In genomic region chrX:46722742-46723568, GRCh38 we compare ENCODE assay signal across 17 cellular contexts. TPM values are rescaled to one million over a fixed set of nuclear protein-coding genes. Genes with fewer than 3 reads are reported as not detected.
DNase-seq lines count a peak whose midpoint lies in the region; ATAC-seq and TF ChIP-seq lines count a peak whose summit lies in the region.
"Had no signal": no experiment of that assay in that cellular context is flagged by ENCODE, and none has a peak within 500 bp of the region (broad histone marks: within the 10 kb centered on the region; RNA-seq: fewer than 3 reads in every experiment).

No MANE protein-coding gene starts in this region.

- H3K4me3 Mint-ChIP-seq in activated T-helper 17 cell treated with anti-CD3 and anti-CD28 coated beads, Interleukin-2, amount 50 U/mL, for 72 hours, result no peak overlapping the region
- H3K4me3 Mint-ChIP-seq: activated naive CD4-positive, alpha-beta T cell treated with anti-CD3 and anti-CD28 coated beads, Interleukin-2, amount 10 ng/mL, durations not matched to agents 7 days and 5 days; brain; nephron progenitor cell had no signal

- TF ChIP-seq CTCF in AG10803 (conservative IDR thresholded peaks at IDR 0.05; ENCODE audit: low read length) (no peak), foreskin keratinocyte (conservative IDR thresholded peaks at IDR 0.05) (no peak), heart left ventricle (IDR thresholded peaks at IDR 0.05) (no peak)

- H3K4me3 ChIP-seq in AG10803 (ENCODE audit: low read length) (no peak overlapping the region), GM23248 (no peak overlapping the region), heart left ventricle (no peak overlapping the region)
- H3K4me3 ChIP-seq: K562, tibial artery had no signal

- H3K36me3 Mint-ChIP-seq in activated T-helper 17 cell treated with anti-CD3 and anti-CD28 coated beads, Interleukin-2, amount 50 U/mL, for 72 hours (ENCODE audit: low read depth), result no peaks in the 10 kb centered on the region
- H3K36me3 Mint-ChIP-seq: activated naive CD4-positive, alpha-beta T cell treated with anti-CD3 and anti-CD28 coated beads, Interleukin-2, amount 10 ng/mL, durations not matched to agents 7 days and 5 days; brain had no signal

- H3K9me2 ChIP-seq in GM23248 (ENCODE audit: insufficient read depth), result no peaks in the 10 kb centered on the region

- H3K79me2 ChIP-seq in GM23248 (ENCODE audit: insufficient read depth), result peaks cover 86% of the 10 kb centered on the region

- intact Hi-C loops in heart left ventricle (cut with DNase I), result no loop called here

- H3K9me3 Mint-ChIP-seq in activated T-helper 17 cell treated with anti-CD3 and anti-CD28 coated beads, Interleukin-2, amount 50 U/mL, for 72 hours, result no peaks in the 10 kb centered on the region
- H3K9me3 Mint-ChIP-seq: activated naive CD4-positive, alpha-beta T cell treated with anti-CD3 and anti-CD28 coated beads, Interleukin-2, amount 10 ng/mL, durations not matched to agents 7 days and 5 days had no signal

- H3K4me2 ChIP-seq in GM23248 (ENCODE audit: unreplicated experiment), result no peak overlapping the region

- H3K27ac Mint-ChIP-seq in activated T-helper 17 cell treated with anti-CD3 and anti-CD28 coated beads, Interleukin-2, amount 50 U/mL, for 72 hours, result no peak overlapping the region
- H3K27ac Mint-ChIP-seq: activated naive CD4-positive, alpha-beta T cell treated with anti-CD3 and anti-CD28 coated beads, Interleukin-2, amount 10 ng/mL, durations not matched to agents 7 days and 5 days; brain; nephron progenitor cell had no signal

- 77 to 83% methylated on average over 7 of the region's 7 CpGs for WGBS in GM23248 (ENCODE audit: low coverage in 1 of 2, low lambda C conversion rate in 2 of 2, missing lambda C conversion rate in 2 of 2), 2 experiments
- 79 to 89% (median 83%) methylated on average over 7 of the region's 7 CpGs for WGBS in heart left ventricle, 4 donors

- 0 out of 2 replicates have a peak, but pooled peaks cover 8% of the 10 kb centered on the region for H3F3A ChIP-seq in GM23248 (ENCODE audit: insufficient read depth)

- TF ChIP-seq POLR2A in heart left ventricle (IDR thresholded peaks at IDR 0.05), result no peak

- H3K27me3 ChIP-seq in GM23248 (replicated peaks; ENCODE audit: insufficient read depth), result no peaks in the 10 kb centered on the region
- no peaks in the 10 kb centered on the region for H3K27me3 ChIP-seq in foreskin keratinocyte
- H3K27me3 ChIP-seq in heart left ventricle, result peaks cover 0 to 13% (median 0%) of the 10 kb centered on the region in 9 donors
- H3K27me3 ChIP-seq: tibial artery had no signal

- no peaks in the 10 kb centered on the region for H3K27me3 Mint-ChIP-seq in activated T-helper 17 cell treated with anti-CD3 and anti-CD28 coated beads, Interleukin-2, amount 50 U/mL, for 72 hours
- H3K27me3 Mint-ChIP-seq: activated naive CD4-positive, alpha-beta T cell treated with anti-CD3 and anti-CD28 coated beads, Interleukin-2, amount 10 ng/mL, durations not matched to agents 7 days and 5 days; brain had no signal

- H3K9me3 ChIP-seq in GM23248 (ENCODE audit: low read depth), result no peaks in the 10 kb centered on the region
- peaks cover 0 to under 1% (median 0%) of the 10 kb centered on the region in 12 donors for H3K9me3 ChIP-seq in heart left ventricle
- H3K9me3 ChIP-seq: tibial artery had no signal

- H3K36me3 ChIP-seq in GM23248 (ENCODE audit: low read depth) (no peaks in the 10 kb centered on the region), heart left ventricle (no peaks in the 10 kb centered on the region)
- H3K36me3 ChIP-seq: tibial artery had no signal

- H2AFZ ChIP-seq in GM23248, result no peak overlapping the region

- H3K9ac ChIP-seq in GM23248, result no peak overlapping the region

- H3K4me1 ChIP-seq in GM23248 (ENCODE audit: insufficient read depth), result 0 out of 2 replicates have a peak, but pooled peaks cover 5% of the 10 kb centered on the region
- H3K4me1 ChIP-seq in foreskin keratinocyte, result peaks cover 8% of the 10 kb centered on the region
- no peaks in the 10 kb centered on the region for H3K4me1 ChIP-seq in heart left ventricle
- H3K4me1 ChIP-seq: tibial artery had no signal

- in situ Hi-C loops in GM23248 (cut with MboI), result no loop called here

- H3K27ac ChIP-seq in GM23248, result no peak overlapping the region
- peak overlapping the region; percentile 50 for H3K27ac ChIP-seq in foreskin keratinocyte
- H3K27ac ChIP-seq in heart left ventricle, result no peak overlapping the region
- H3K27ac ChIP-seq: tibial artery, VCaP had no signal

- DNase-seq in AG10803 (ENCODE audit: low read depth) (peak; percentile 26), GM23248 (peak; percentile 48), foreskin keratinocyte (peak; percentile 56 to 74), heart left ventricle (no peak)
- DNase-seq: activated naive CD4-positive, alpha-beta T cell treated with anti-CD3 and anti-CD28 coated beads, Interleukin-2, amount 10 ng/mL, durations not matched to agents 7 days and 5 days; nephron progenitor cell; retina; SW 1271; tibial artery had no signal

- ATAC-seq in activated T-helper 17 cell treated with anti-CD3 and anti-CD28 coated beads, Interleukin-2, amount 50 U/mL, for 72 hours (replicated peaks), result peak; percentile 63
- ATAC-seq in foreskin keratinocyte (peak; percentile 73), heart left ventricle (no peak), HG02571 (IDR thresholded peaks at IDR 0.05; ENCODE audit: unreplicated experiment) (no peak), HG02588 (IDR thresholded peaks at IDR 0.05; ENCODE audit: unreplicated experiment) (no peak), HG02885 (IDR thresholded peaks at IDR 0.05; ENCODE audit: poor library complexity, unreplicated experiment) (no peak)
- ATAC-seq: K562, Panc1 had no signal

- no peaks in the 10 kb centered on the region for H4K20me1 ChIP-seq in GM23248 (ENCODE audit: insufficient read depth)

- no peaks in the 10 kb centered on the region for H3K4me1 Mint-ChIP-seq in activated T-helper 17 cell treated with anti-CD3 and anti-CD28 coated beads, Interleukin-2, amount 50 U/mL, for 72 hours
- H3K4me1 Mint-ChIP-seq: activated naive CD4-positive, alpha-beta T cell treated with anti-CD3 and anti-CD28 coated beads, Interleukin-2, amount 10 ng/mL, durations not matched to agents 7 days and 5 days; brain; nephron progenitor cell had no signal

RNA-seq across cellular contexts. Expression of gene SLC9A7, which starts 36.0 kb away (rescaled TPM):
- total RNA-seq in GM23248 (2014; rRNA removed; shearing (Covaris generic)), result 48.3 and 52.9 TPM in 2 replicates
- polyA plus RNA-seq in GM23248 (2016; fragmentation: Nextera tagmentation; extraction: Ambion mirVana) (11.9 and 14.1 TPM in 2 replicates), foreskin keratinocyte (2.8 and 3.0 TPM in 2 replicates), heart left ventricle (1 to 10 TPM in 1 of 2 donors, under 1 TPM in 1; 0.46 to 1.1 TPM)
- total RNA-seq in activated T-helper 17 cell treated with anti-CD3 and anti-CD28 coated beads, Interleukin-2, amount 50 U/mL, for 72 hours, result 10 to 100 TPM; 10.0 to 13.3 TPM
- total RNA-seq in foreskin keratinocyte (12.5 and 15.8 TPM in 2 replicates), heart left ventricle (1 to 10 TPM; 1.9 to 8.6 (median 2.6) TPM)

Comparison
In these comparisons a context has a peak if more than half of its experiments do, and no peak if none do; other contexts are left out.
1. DNase-seq: peak in AG10803 (single experiment), GM23248 (single experiment) and foreskin keratinocyte (2 of 2); none in heart left ventricle (0 of 5).
2. ATAC-seq: peak in activated T-helper 17 cell treated with anti-CD3 and anti-CD28 coated beads, Interleukin-2, amount 50 U/mL, for 72 hours (single experiment) and foreskin keratinocyte (single experiment); none in heart left ventricle (0 of 4), HG02571 (single experiment), HG02588 (single experiment) and HG02885 (single experiment).